ENCODE assay signal across 22 cellular contexts in genomic region chr13:36979361-36980040, GRCh38. TPM values are rescaled to one million over a fixed set of nuclear protein-coding genes. Genes with fewer than 3 reads are reported as not detected.
A peak's percentile ranks its signal among the peaks of the same experiment; 100 is the strongest.
DNase-seq lines count a peak whose midpoint lies in the region; ATAC-seq and TF ChIP-seq lines count a peak whose summit lies in the region.
"Had no signal": no experiment of that assay in that cellular context is flagged by ENCODE, and none has a peak within 500 bp of the region (broad histone marks: within the 10 kb centered on the region; RNA-seq: fewer than 3 reads in every experiment).

No MANE protein-coding gene starts in this region.

- H3K4me3 ChIP-seq in MG63 (no peak overlapping the region), cardiac fibroblast (replicated peaks in 1 of 2; ENCODE audit: low read depth in 2 of 2, low read length in 2 of 2) (no peak overlapping the region)
- H3K4me3 ChIP-seq: GM23338, psoas muscle, smooth muscle cell, suprapubic skin had no signal

- ATAC-seq in GM21423 (IDR thresholded peaks at IDR 0.05; ENCODE audit: unreplicated experiment) = no peak
- ATAC-seq: GM23338, psoas muscle had no signal

- no peak for TF ChIP-seq CTCF in cardiac fibroblast (IDR thresholded peaks at IDR 0.05; ENCODE audit: low read depth, low read length)

- peak; percentile 73 for DNase-seq in EL
- peak; percentile 22 for DNase-seq in MG63
- peak; percentile 18 to 25 for DNase-seq in cardiac fibroblast (ENCODE audit: low read depth in 2 of 2)
- peak; percentile 30 for DNase-seq in myocyte (ENCODE audit: low read depth)
- DNase-seq in AG08395 (ENCODE audit: low spot score) = no peak
- no peak for DNase-seq in effector CD8-positive, alpha-beta T cell (lab: John Stamatoyannopoulos, UW)
- DNase-seq: activated CD4-positive, CD25-positive, alpha-beta regulatory T cell treated with anti-CD3 and anti-CD28 coated beads, Interleukin-2, amount 50 U/mL, for 72 hours; caudate nucleus; CD4-positive, CD25-positive, alpha-beta regulatory T cell; DMS153; effector memory CD4-positive, alpha-beta T cell; hippocampal formation; NCI-H2029 treated with DMSO at 0.1 percent for 48 hours; NCI-H510A; psoas muscle; SHP77 treated with DMSO at 0.1 percent for 48 hours; stimulated activated CD4-positive, alpha-beta T cell treated with anti-CD3 and anti-CD28 coated beads, Interleukin-4, amount 100 ng/mL, for 4 hours; T-helper 9 cell had no signal

- no peaks in the 10 kb centered on the region for H3K27me3 ChIP-seq in MG63
- H3K27me3 ChIP-seq: suprapubic skin had no signal

- H3K9me3 ChIP-seq in MG63 = peaks cover 7% of the 10 kb centered on the region
- H3K9me3 ChIP-seq: psoas muscle had no signal

- H3K36me3 ChIP-seq in MG63 = peaks cover 59% of the 10 kb centered on the region

RNA-seq across cellular contexts. Expression of gene ALG5, which starts 19.6 kb away (rescaled TPM):
- total RNA-seq in MG63 (2014; rRNA removed; shearing (Covaris generic); ENCODE audit: low replicate concordance) = 3.3 and 3.6 TPM in 2 replicates
- 28.1 and 29.0 TPM in 2 replicates for total RNA-seq in myocyte
- polyA plus RNA-seq in myocyte (2012) = 23.9 TPM

RNA-seq across cellular contexts. Expression of gene EXOSC8, which starts 21.1 kb away (rescaled TPM):
- total RNA-seq in MG63 (2014; rRNA removed; shearing (Covaris generic); ENCODE audit: low replicate concordance) = 54.3 and 64.0 TPM in 2 replicates
- 23.8 TPM in 2 replicates for total RNA-seq in myocyte
- 15.0 TPM for polyA plus RNA-seq in myocyte (2012)

RNA-seq across cellular contexts. Expression of gene SMAD9, which starts 59.5 kb away (rescaled TPM):
- total RNA-seq in MG63 (2014; rRNA removed; shearing (Covaris generic); ENCODE audit: low replicate concordance) = 7.0 and 7.6 TPM in 2 replicates
- 1.4 and 1.7 TPM in 2 replicates for total RNA-seq in myocyte
- polyA plus RNA-seq in myocyte (2012) = 0.87 TPM

Comparison
In these comparisons a context has a peak if more than half of its experiments do, and no peak if none do; other contexts are left out.
1. DNase-seq: peak in EL (single experiment), MG63 (single experiment), cardiac fibroblast (2 of 2) and myocyte (single experiment); none in AG08395 (single experiment) and effector CD8-positive, alpha-beta T cell (single experiment).